16 cellular contexts compared by ENCODE assay signal in the genomic region with DNA sequence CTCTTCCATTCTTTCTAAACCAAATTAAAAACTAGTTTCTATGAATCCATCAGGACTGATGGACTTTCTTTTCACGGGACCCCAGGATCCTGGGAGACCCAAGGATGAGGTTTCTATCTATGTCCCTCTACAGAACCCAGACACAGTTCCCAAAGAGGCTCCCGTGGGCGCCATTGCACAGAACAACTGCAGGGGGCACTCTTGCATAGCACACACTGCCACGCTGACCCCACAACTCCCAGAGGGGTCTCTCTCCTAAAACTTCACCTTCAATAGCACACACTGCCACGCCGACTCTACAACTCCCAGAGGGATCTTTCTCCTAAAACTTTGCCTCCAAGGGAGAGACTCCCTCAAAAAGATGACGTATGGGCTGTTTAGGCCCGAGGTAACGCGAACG. TPM values are rescaled to one million over a fixed set of nuclear protein-coding genes. Genes with fewer than 3 reads are reported as not detected.
DNase-seq lines count a peak whose midpoint lies in the region; ATAC-seq, FAIRE-seq and TF ChIP-seq lines count a peak whose summit lies in the region.
"Had no signal": no experiment of that assay in that cellular context is flagged by ENCODE, and none has a peak within 500 bp of the region (broad histone marks: within the 10 kb centered on the region; RNA-seq: fewer than 3 reads in every experiment).

No MANE protein-coding gene starts in this region.

- no peak for ATAC-seq in GM12878
- ATAC-seq: activated T-helper 17 cell treated with anti-CD3 and anti-CD28 coated beads, Interleukin-2, amount 50 U/mL, for 72 hours; CD8-positive, alpha-beta T cell had no signal

- TF ChIP-seq RAD21 in GM12878 (IDR thresholded peaks at IDR 0.05; ENCODE audit: insufficient read depth, low read depth, low read length) = peak; percentile 30; the same call in 1 of the 2 replicates

- CTCF ChIA-PET in GM10248 (lab: Yijun Ruan, JAX) (interaction anchor here (5.6 kb wide), 1 partner anchor 16 kb away, joined by 21 read pairs; no protein-coding TSS in a partner anchor), HEK293 (lab: Yijun Ruan, JAX) (interaction anchor here (0.6 kb wide), 2 partner anchors 17 to 1441 kb away, joined by 3 to 7 read pairs; no protein-coding TSS in a partner anchor), GM12878 (lab: Yijun Ruan, JAX) (no interaction called here)

- no peak for FAIRE-seq in GM12878 (lab: Jason Lieb, UNC)
- FAIRE-seq: G401.6 had no signal

- SMC1A ChIA-PET in GM12878 (lab: Charles Lee; ENCODE audit: uncharacterized antibody, unreplicated experiment) = no interaction called here

- TF ChIP-seq EP300 in GM12878 (IDR thresholded peaks at IDR 0.05; ENCODE audit: borderline replicate concordance in 1 of 2, control insufficient read depth in 1 of 2, low read depth in 2 of 2, low read length in 2 of 2) = no peak

- RAD21 ChIA-PET in GM12878 (lab: Charles Lee; ENCODE audit: unreplicated experiment) = no interaction called here

- TF ChIP-seq POLR2A in GM12878 (IDR thresholded peaks at IDR 0.05; ENCODE audit: low read depth, low read length) = no peak

- H3K4me3 Mint-ChIP-seq in neural progenitor cell = no peak overlapping the region
- H3K4me3 Mint-ChIP-seq: activated T-helper 17 cell treated with anti-CD3 and anti-CD28 coated beads, Interleukin-2, amount 50 U/mL, for 72 hours; CD8-positive, alpha-beta T cell had no signal

- H3K27me3 ChIP-seq in GM12878 (replicated peaks in 1 of 2; ENCODE audit: control insufficient read depth in 2 of 2, insufficient read depth in 2 of 2, low read length in 1 of 2) (no peaks in the 10 kb centered on the region), neural progenitor cell (no peaks in the 10 kb centered on the region)
- H3K27me3 ChIP-seq: thyroid gland had no signal

- 0 out of 2 replicates have a peak, but pooled peaks cover 5% of the 10 kb centered on the region for H3K4me1 ChIP-seq in HEK293 (ENCODE audit: control insufficient read depth, insufficient read depth, low read length)
- H3K4me1 ChIP-seq in GM12878 (ENCODE audit: control insufficient read depth, insufficient read depth, low read length) = no peaks in the 10 kb centered on the region; the same call in none of the 2 replicates
- peaks cover 9% of the 10 kb centered on the region for H3K4me1 ChIP-seq in neural progenitor cell

- H3K9ac ChIP-seq in GM12878 (ENCODE audit: control insufficient read depth, insufficient read depth, low read length) (no peak overlapping the region), neural progenitor cell (no peak overlapping the region)

- H3K4me1 Mint-ChIP-seq in neural progenitor cell = peaks cover 52% of the 10 kb centered on the region
- H3K4me1 Mint-ChIP-seq: activated T-helper 17 cell treated with anti-CD3 and anti-CD28 coated beads, Interleukin-2, amount 50 U/mL, for 72 hours had no signal

- H3K27ac ChIP-seq in HEK293 (ENCODE audit: extremely low read depth, low read depth, low read length) (no peak overlapping the region), GM12878 (ENCODE audit: control insufficient read depth, insufficient read depth) (no peak overlapping the region), neural progenitor cell (no peak overlapping the region)
- H3K27ac ChIP-seq: thyroid gland had no signal

- POLR2A ChIA-PET in GM10248 (lab: Yijun Ruan, JAX) = no interaction called here
- POLR2A ChIA-PET in HEK293 (lab: Yijun Ruan, JAX) = no interaction called here
- POLR2A ChIA-PET in GM12878 (lab: Charles Lee) = no interaction called here

- H3K36me3 ChIP-seq in HEK293 (ENCODE audit: control insufficient read depth in 2 of 2, insufficient read depth in 1 of 2, low read length in 2 of 2) = peaks cover 0 to 9% of the 10 kb centered on the region in 2 experiments; a peak in 2 of 3 replicates
- peaks cover 0 to 2% of the 10 kb centered on the region in 2 experiments; a peak in 2 of 4 replicates for H3K36me3 ChIP-seq in GM12878 (ENCODE audit: control insufficient read depth in 2 of 2, insufficient read depth in 2 of 2, low read length in 1 of 2)
- H3K36me3 ChIP-seq in neural progenitor cell = no peaks in the 10 kb centered on the region
- H3K36me3 ChIP-seq: thyroid gland had no signal

- peak; percentile 23 for TF ChIP-seq CTCF in GM10248 (IDR thresholded peaks at IDR 0.05; ENCODE audit: control extremely low read depth, extremely low read depth, low read depth, missing control alignments)
- TF ChIP-seq CTCF in HEK293 (tag by site-specific recombination; IDR thresholded peaks at IDR 0.05) = 0 out of 2 replicates have a peak, but pooled peaks have one; percentile 24
- peak; percentile 36 to 48 (median 38); a peak in 5 of 6 replicates for TF ChIP-seq CTCF in GM12878 (IDR thresholded peaks at IDR 0.05 in 2 of 3, conservative IDR thresholded peaks at IDR 0.05 in 1 of 3; ENCODE audit: control insufficient read depth in 2 of 3, extremely low read depth in 1 of 3, insufficient read depth in 1 of 3, low read depth in 3 of 3, low read length in 3 of 3)
- peak; percentile 53 for TF ChIP-seq CTCF in neural progenitor cell (IDR thresholded peaks at IDR 0.05)

- in situ Hi-C loops in GM12878 (cut with MboI) = no loop called here

- WGBS in GM12878 (ENCODE audit: insufficient coverage, insufficient replicate concordance, low lambda C conversion rate, missing lambda C conversion rate) = 88% methylated on average over 11 of the region's 11 CpGs

- no peaks in the 10 kb centered on the region for H3F3A ChIP-seq in neural progenitor cell (ENCODE audit: low read depth)

- H4K20me1 ChIP-seq in GM12878 (ENCODE audit: control insufficient read depth, insufficient read depth) (0 out of 2 replicates have a peak, but pooled peaks cover 4% of the 10 kb centered on the region), neural progenitor cell (ENCODE audit: low read depth) (peaks cover 51% of the 10 kb centered on the region)

- peaks cover 5% of the 10 kb centered on the region for H3K36me3 Mint-ChIP-seq in neural progenitor cell

- DNase-seq in GM10248 (ENCODE audit: extremely low spot score) (no peak), GM12878 (ENCODE audit: low read depth, low spot score) (no peak), neural progenitor cell (ENCODE audit: low spot score) (no peak), AG20443 (ENCODE audit: low spot score) (no peak), HT-29 (ENCODE audit: low spot score) (no peak), HK-2 (ENCODE audit: unreplicated experiment) (no peak)
- DNase-seq: CD8-positive, alpha-beta T cell; NCI-H2107; NCI-H774; retina; stimulated activated CD4-positive, alpha-beta T cell treated with anti-CD3 and anti-CD28 coated beads, Interleukin-2, amount 100 ng/mL, for 24 hours; T-helper 9 cell; thyroid gland had no signal

- H3K27ac Mint-ChIP-seq in neural progenitor cell = peak overlapping the region; percentile 57
- H3K27ac Mint-ChIP-seq: activated T-helper 17 cell treated with anti-CD3 and anti-CD28 coated beads, Interleukin-2, amount 50 U/mL, for 72 hours; CD8-positive, alpha-beta T cell had no signal

- H3K9me3 Mint-ChIP-seq in neural progenitor cell = no peaks in the 10 kb centered on the region
- H3K9me3 Mint-ChIP-seq: activated T-helper 17 cell treated with anti-CD3 and anti-CD28 coated beads, Interleukin-2, amount 50 U/mL, for 72 hours; CD8-positive, alpha-beta T cell had no signal

- H3K27me3 Mint-ChIP-seq in neural progenitor cell (ENCODE audit: insufficient read depth, low read depth) = peaks cover 14% of the 10 kb centered on the region
- H3K27me3 Mint-ChIP-seq: activated T-helper 17 cell treated with anti-CD3 and anti-CD28 coated beads, Interleukin-2, amount 50 U/mL, for 72 hours had no signal

- no TSS peak for BruUV-seq in GM12878 (replicated peaks; lab: Mats Ljungman, UMichigan)

- intact Hi-C loops in GM12878 (cut with micrococcal nuclease; ENCODE audit: unreplicated experiment) = no loop called here

- H3K79me2 ChIP-seq in GM12878 (ENCODE audit: control insufficient read depth, insufficient read depth, low read length) (peaks cover 16% of the 10 kb centered on the region), neural progenitor cell (ENCODE audit: low read depth) (no peaks in the 10 kb centered on the region)

- H3K9me3 ChIP-seq in HEK293 (ENCODE audit: control insufficient read depth, insufficient read depth, low read depth, low read length) (no peaks in the 10 kb centered on the region), GM12878 (replicated peaks; ENCODE audit: control insufficient read depth, insufficient read depth, low read length) (no peaks in the 10 kb centered on the region), neural progenitor cell (ENCODE audit: low read depth) (no peaks in the 10 kb centered on the region)
- H3K9me3 ChIP-seq: thyroid gland had no signal

- H3K4me2 ChIP-seq in GM12878 (ENCODE audit: control insufficient read depth, insufficient read depth) (no peak overlapping the region), neural progenitor cell (no peak overlapping the region)

- H3K4me3 ChIP-seq in HEK293 (ENCODE audit: low read depth, low read length) = no peak overlapping the region
- no peak overlapping the region for H3K4me3 ChIP-seq in GM12878
- H3K4me3 ChIP-seq in neural progenitor cell = no peak overlapping the region
- H3K4me3 ChIP-seq: thyroid gland had no signal

- H2AFZ ChIP-seq in GM12878 (ENCODE audit: control insufficient read depth, low read depth, low read length) = no peak overlapping the region
- no peak overlapping the region for H2AFZ ChIP-seq in neural progenitor cell (replicated peaks)

TF ChIP-seq in GM12878, 131 proteins besides CTCF, POLR2A, EP300 and RAD21 (continues in another document):
- no peak for TF ChIP-seq HDAC6 (IDR thresholded peaks at IDR 0.05; ENCODE audit: unreplicated experiment)
- no peak for TF ChIP-seq BHLHE40 (IDR thresholded peaks at IDR 0.05; ENCODE audit: borderline replicate concordance in 1 of 2, low read depth in 2 of 2, low read length in 1 of 2)

RNA-seq across cellular contexts. Expression of a gene that starts 9.0 kb away (rescaled TPM):
- 192 and 258 TPM in 2 replicates for total RNA-seq in GM12878 (2013; cell fraction: nucleolus; rRNA removed)
- total RNA-seq in GM12878 (2014; rRNA removed) = 35.6 and 49.4 TPM in 2 replicates
- 20.8 and 24.4 TPM in 2 replicates for total RNA-seq in GM12878 (2014; rRNA removed; fragmentation: Illumina TruSeq; extraction: Trizol)
- total RNA-seq in GM12878 (2021) = 101 and 112 TPM in 2 replicates
- polyA plus RNA-seq in GM12878 (2011; ENCODE audit: low read depth) = 36.8 TPM
- polyA plus RNA-seq in GM12878 (2011; rRNA removed) = 17.6 and 41.4 TPM in 2 replicates
- 34.7 and 44.4 TPM in 2 replicates for polyA plus RNA-seq in GM12878 (2011; cell fraction: cytosol; rRNA removed)
- polyA plus RNA-seq in GM12878 (2011; cell fraction: nucleus; rRNA removed) = 238 and 247 TPM in 2 replicates
- 50.4 and 62.8 TPM in 2 replicates for polyA plus RNA-seq in GM12878 (2012)
- 39.5 and 40.5 TPM in 2 replicates for polyA plus RNA-seq in GM12878 (2014; fragmentation: Illumina TruSeq; extraction: Trizol)
- polyA plus RNA-seq in GM12878 (2014; fragmentation: Nextera tagmentation; extraction: Ambion mirVana) = 1 to 10 TPM; 1.4 to 2.5 TPM
- 38.6 and 53.1 TPM in 2 replicates for polyA plus RNA-seq in GM12878 (2014; rRNA removed)
- 10 to 100 TPM; 16.5 to 21.4 TPM for polyA plus RNA-seq in GM12878 (2016; fragmentation: Nextera tagmentation; extraction: Ambion mirVana)
- 41.5 and 66.5 TPM in 2 replicates for polyA minus RNA-seq in GM12878 (2011; rRNA and poly(A)+ RNA removed)
- polyA minus RNA-seq in GM12878 (2011; cell fraction: cytosol; rRNA and poly(A)+ RNA removed) = 31.5 and 37.0 TPM in 2 replicates
- 61.5 and 95.8 TPM in 2 replicates for polyA minus RNA-seq in GM12878 (2011; cell fraction: nucleus; rRNA and poly(A)+ RNA removed)
- total RNA-seq in neural progenitor cell (ENCODE audit: low replicate concordance) = 36.7 and 92.7 TPM in 2 replicates
- 54.9 and 85.2 TPM in 2 replicates for total RNA-seq in HT-29 (2014; rRNA removed; shearing (Covaris generic))
